Comparison of ENCODE assay signal across 1 cellular context in the genomic region with DNA sequence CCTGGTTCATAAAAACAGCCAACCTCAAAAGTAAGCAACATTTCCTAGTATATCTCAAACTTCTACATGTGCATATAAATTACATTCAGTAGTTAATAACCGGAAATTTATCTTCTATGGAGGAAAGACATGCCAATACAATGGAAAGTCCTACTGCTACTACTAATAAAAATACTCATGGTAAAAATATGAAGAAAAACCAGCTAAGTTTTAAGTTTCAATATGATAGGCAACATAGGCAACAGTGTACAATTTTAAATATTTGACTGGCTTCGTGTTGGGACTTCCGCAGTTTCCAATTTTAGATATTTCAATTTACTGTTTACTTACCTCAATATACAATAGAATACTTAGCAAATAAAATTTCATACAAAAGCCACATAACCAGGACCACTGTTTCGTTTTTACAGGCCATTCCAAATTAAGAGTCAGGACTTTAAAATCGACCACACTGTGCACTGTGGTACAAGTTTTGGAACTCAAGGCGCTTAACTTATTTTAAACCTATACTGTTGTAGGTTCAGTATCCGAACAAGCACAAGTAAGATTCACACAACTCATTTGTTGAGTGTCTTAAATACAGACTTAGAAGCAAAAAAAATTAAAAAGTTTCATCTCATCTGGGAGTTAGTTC.
TF ChIP-seq lines count a peak whose summit lies in the region.

No MANE protein-coding gene starts in this region.

TF ChIP-seq in GM23338, 12 proteins besides CTCF, POLR2A, EP300 and RAD21:
- TF ChIP-seq, protein P1, sequence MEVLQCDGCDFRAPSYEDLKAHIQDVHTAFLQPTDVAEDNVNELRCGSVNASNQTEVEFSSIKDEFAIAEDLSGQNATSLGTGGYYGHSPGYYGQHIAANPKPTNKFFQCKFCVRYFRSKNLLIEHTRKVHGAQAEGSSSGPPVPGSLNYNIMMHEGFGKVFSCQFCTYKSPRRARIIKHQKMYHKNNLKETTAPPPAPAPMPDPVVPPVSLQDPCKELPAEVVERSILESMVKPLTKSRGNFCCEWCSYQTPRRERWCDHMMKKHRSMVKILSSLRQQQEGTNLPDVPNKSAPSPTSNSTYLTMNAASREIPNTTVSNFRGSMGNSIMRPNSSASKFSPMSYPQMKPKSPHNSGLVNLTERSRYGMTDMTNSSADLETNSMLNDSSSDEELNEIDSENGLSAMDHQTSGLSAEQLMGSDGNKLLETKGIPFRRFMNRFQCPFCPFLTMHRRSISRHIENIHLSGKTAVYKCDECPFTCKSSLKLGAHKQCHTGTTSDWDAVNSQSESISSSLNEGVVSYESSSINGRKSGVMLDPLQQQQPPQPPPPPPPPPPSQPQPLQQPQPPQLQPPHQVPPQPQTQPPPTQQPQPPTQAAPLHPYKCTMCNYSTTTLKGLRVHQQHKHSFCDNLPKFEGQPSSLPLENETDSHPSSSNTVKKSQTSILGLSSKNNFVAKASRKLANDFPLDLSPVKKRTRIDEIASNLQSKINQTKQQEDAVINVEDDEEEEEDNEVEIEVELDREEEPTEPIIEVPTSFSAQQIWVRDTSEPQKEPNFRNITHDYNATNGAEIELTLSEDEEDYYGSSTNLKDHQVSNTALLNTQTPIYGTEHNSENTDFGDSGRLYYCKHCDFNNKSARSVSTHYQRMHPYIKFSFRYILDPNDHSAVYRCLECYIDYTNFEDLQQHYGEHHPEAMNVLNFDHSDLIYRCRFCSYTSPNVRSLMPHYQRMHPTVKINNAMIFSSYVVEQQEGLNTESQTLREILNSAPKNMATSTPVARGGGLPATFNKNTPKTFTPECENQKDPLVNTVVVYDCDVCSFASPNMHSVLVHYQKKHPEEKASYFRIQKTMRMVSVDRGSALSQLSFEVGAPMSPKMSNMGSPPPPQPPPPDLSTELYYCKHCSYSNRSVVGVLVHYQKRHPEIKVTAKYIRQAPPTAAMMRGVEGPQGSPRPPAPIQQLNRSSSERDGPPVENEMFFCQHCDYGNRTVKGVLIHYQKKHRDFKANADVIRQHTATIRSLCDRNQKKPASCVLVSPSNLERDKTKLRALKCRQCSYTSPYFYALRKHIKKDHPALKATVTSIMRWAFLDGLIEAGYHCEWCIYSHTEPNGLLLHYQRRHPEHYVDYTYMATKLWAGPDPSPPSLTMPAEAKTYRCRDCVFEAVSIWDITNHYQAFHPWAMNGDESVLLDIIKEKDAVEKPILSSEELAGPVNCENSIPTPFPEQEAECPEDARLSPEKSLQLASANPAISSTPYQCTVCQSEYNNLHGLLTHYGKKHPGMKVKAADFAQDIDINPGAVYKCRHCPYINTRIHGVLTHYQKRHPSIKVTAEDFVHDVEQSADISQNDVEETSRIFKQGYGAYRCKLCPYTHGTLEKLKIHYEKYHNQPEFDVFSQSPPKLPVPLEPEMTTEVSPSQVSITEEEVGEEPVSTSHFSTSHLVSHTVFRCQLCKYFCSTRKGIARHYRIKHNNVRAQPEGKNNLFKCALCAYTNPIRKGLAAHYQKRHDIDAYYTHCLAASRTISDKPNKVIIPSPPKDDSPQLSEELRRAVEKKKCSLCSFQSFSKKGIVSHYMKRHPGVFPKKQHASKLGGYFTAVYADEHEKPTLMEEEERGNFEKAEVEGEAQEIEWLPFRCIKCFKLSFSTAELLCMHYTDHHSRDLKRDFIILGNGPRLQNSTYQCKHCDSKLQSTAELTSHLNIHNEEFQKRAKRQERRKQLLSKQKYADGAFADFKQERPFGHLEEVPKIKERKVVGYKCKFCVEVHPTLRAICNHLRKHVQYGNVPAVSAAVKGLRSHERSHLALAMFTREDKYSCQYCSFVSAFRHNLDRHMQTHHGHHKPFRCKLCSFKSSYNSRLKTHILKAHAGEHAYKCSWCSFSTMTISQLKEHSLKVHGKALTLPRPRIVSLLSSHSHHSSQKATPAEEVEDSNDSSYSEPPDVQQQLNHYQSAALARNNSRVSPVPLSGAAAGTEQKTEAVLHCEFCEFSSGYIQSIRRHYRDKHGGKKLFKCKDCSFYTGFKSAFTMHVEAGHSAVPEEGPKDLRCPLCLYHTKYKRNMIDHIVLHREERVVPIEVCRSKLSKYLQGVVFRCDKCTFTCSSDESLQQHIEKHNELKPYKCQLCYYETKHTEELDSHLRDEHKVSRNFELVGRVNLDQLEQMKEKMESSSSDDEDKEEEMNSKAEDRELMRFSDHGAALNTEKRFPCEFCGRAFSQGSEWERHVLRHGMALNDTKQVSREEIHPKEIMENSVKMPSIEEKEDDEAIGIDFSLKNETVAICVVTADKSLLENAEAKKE (CRISPR knock-in tag; IDR thresholded peaks at IDR 0.05) = no peak
- no peak for TF ChIP-seq EZH2 (IDR thresholded peaks at IDR 0.05; ENCODE audit: low read depth, unreplicated experiment)
- TF ChIP-seq ZNF114 (CRISPR knock-in tag; IDR thresholded peaks at IDR 0.05) = no peak
